10 cellular contexts compared by ENCODE assay signal in genomic region chr5:177470759-177471536, GRCh38. TPM values are rescaled to one million over a fixed set of nuclear protein-coding genes. Genes with fewer than 3 reads are reported as not detected.
DNase-seq lines count a peak whose midpoint lies in the region; ATAC-seq, FAIRE-seq and TF ChIP-seq lines count a peak whose summit lies in the region.
"Had no signal": no experiment of that assay in that cellular context is flagged by ENCODE, and none has a peak within 500 bp of the region (broad histone marks: within the 10 kb centered on the region; RNA-seq: fewer than 3 reads in every experiment).

No MANE protein-coding gene starts in this region.

- no peak for DNase-seq in AG04450 (ENCODE audit: low read depth, low spot score)
- peak; percentile 64 for DNase-seq in bronchial epithelial cell (ENCODE audit: low read depth)
- no peak for DNase-seq in naive B cell
- no peak for DNase-seq in NCI-H524 (lab: John Stamatoyannopoulos, UW)
- DNase-seq in NCI-H146 (lab: John Stamatoyannopoulos, UW) = no peak
- no peak for DNase-seq in dermis blood vessel endothelial cell
- no peak for DNase-seq in activated CD4-positive, alpha-beta T cell treated with anti-CD3 and anti-CD28 coated beads for 48 hours
- DNase-seq: activated B cell treated with CpG ODN at 0.5 μM for 24 hours had no signal

- H3K27ac ChIP-seq in AG04450 (ENCODE audit: low read depth, low read length) (peak overlapping the region; percentile 73), HUES48 (ENCODE audit: low read depth, low read length) (peak overlapping the region; percentile 16)

- H3K4me1 Mint-ChIP-seq in naive B cell = peaks cover 12 to 28% (median 19%) of the 10 kb centered on the region in 3 donors

- TF ChIP-seq CTCF in AG04450 (IDR thresholded peaks at IDR 0.05; ENCODE audit: low read depth, low read length) (no peak), bronchial epithelial cell (IDR thresholded peaks at IDR 0.05; ENCODE audit: insufficient read depth, low read length, severe bottlenecking) (no peak)

- CTCF ChIA-PET in AG04450 (lab: Charles Lee) = interaction anchor here (0.9 to 2.2 kb wide), 8 partner anchors 14 to 101 kb away, joined by 3 to 12 read pairs (median 4); no protein-coding TSS in a partner anchor

- H3K36me3 Mint-ChIP-seq in naive B cell = no peaks in the 10 kb centered on the region

- no peak for FAIRE-seq in bronchial epithelial cell (lab: Jason Lieb, UNC)

- no peak overlapping the region for H3K9ac ChIP-seq in HUES48 (ENCODE audit: low read depth, low read length)

- peak overlapping the region in 5 of 8 donors; percentile 25 to 67 (median 53) for H3K4me3 Mint-ChIP-seq in naive B cell
- H3K4me3 Mint-ChIP-seq: activated B cell treated with CpG ODN at 0.5 μM for 24 hours; dendritic cell treated with granulocyte-macrophage colony-stimulating factor and Interleukin-4, amounts not matched to agents 40 ng/mL and 50 ng/mL, for 4 days had no signal

- peaks cover 0 to 24% (median 16%) of the 10 kb centered on the region in 3 donors for H3K27me3 Mint-ChIP-seq in naive B cell

- POLR2A ChIA-PET in AG04450 (lab: Yijun Ruan, JAX) = interaction anchor here (0.8 to 13.1 kb wide), 8 partner anchors 8 to 81 kb away, joined by 3 to 230 read pairs (median 7); partner anchors contain the start of gene PDLIM7

- H3K9me3 ChIP-seq in AG04450 (ENCODE audit: control insufficient read depth, insufficient read depth, low read length) (peaks cover 9% of the 10 kb centered on the region), HUES48 (ENCODE audit: control insufficient read depth, insufficient read depth, low read length) (no peaks in the 10 kb centered on the region)

- no peaks in the 10 kb centered on the region for H3K27me3 ChIP-seq in AG04450 (ENCODE audit: control insufficient read depth, insufficient read depth, low read length)
- H3K27me3 ChIP-seq in HUES48 (ENCODE audit: control insufficient read depth, insufficient read depth, low read length) = no peaks in the 10 kb centered on the region
- no peaks in the 10 kb centered on the region for H3K27me3 ChIP-seq in bronchial epithelial cell (ENCODE audit: control insufficient read depth, insufficient read depth, low read length)

- H3K4me1 ChIP-seq in HUES48 (ENCODE audit: control insufficient read depth, insufficient read depth, low read length) = peaks cover 43% of the 10 kb centered on the region

- H3K36me3 ChIP-seq in HUES48 (ENCODE audit: control insufficient read depth, insufficient read depth, low read length) = peaks cover 56% of the 10 kb centered on the region
- peaks cover 32% of the 10 kb centered on the region for H3K36me3 ChIP-seq in bronchial epithelial cell (ENCODE audit: control insufficient read depth, insufficient read depth, low read length)

- H3K27ac Mint-ChIP-seq in naive B cell = peak overlapping the region in 1 of 6 donors; percentile 27
- H3K27ac Mint-ChIP-seq: activated B cell treated with CpG ODN at 0.5 μM for 24 hours; dendritic cell treated with granulocyte-macrophage colony-stimulating factor and Interleukin-4, amounts not matched to agents 40 ng/mL and 50 ng/mL, for 4 days had no signal

- H3K4me3 ChIP-seq in AG04450 (ENCODE audit: low read depth, low read length) (peak overlapping the region; percentile 92), HUES48 (ENCODE audit: low read depth, low read length) (peak overlapping the region; percentile 96; the same call in 1 of the 2 replicates), bronchial epithelial cell (ENCODE audit: low read depth, low read length) (no peak overlapping the region)

- H3K9me3 Mint-ChIP-seq in naive B cell = no peaks in the 10 kb centered on the region
- H3K9me3 Mint-ChIP-seq: activated B cell treated with CpG ODN at 0.5 μM for 24 hours; dendritic cell treated with granulocyte-macrophage colony-stimulating factor and Interleukin-4, amounts not matched to agents 40 ng/mL and 50 ng/mL, for 4 days had no signal

- ATAC-seq in naive B cell (ENCODE audit: low read depth in 2 of 2) = no peak

RNA-seq across cellular contexts. Expression of gene DBN1, which starts 2.5 kb away (rescaled TPM):
- polyA plus RNA-seq in AG04450 (2011; rRNA removed) (146 and 164 TPM in 2 replicates), naive B cell (ENCODE audit: low read depth in 6 of 6) (1 to 10 TPM in 1 of 6 donors, under 1 TPM in 3, not detected in 2; 0.31 to 1.9 (median 0.65) TPM)
- 169 and 227 TPM in 2 replicates for polyA minus RNA-seq in AG04450 (2011; rRNA and poly(A)+ RNA removed)
- total RNA-seq in bronchial epithelial cell (58.7 and 71.7 TPM in 2 replicates), dermis blood vessel endothelial cell (147 and 157 TPM in 2 replicates)

RNA-seq across cellular contexts. Expression of gene PRR7, which starts 24.3 kb away (rescaled TPM):
- 1.0 and 1.6 TPM in 2 replicates for polyA plus RNA-seq in AG04450 (2011; rRNA removed)
- 0.28 and 0.43 TPM in 2 replicates for polyA minus RNA-seq in AG04450 (2011; rRNA and poly(A)+ RNA removed)
- total RNA-seq in bronchial epithelial cell = 3.1 and 5.0 TPM in 2 replicates
- 10 to 100 TPM; 16.2 to 39.5 (median 25.7) TPM for polyA plus RNA-seq in naive B cell (ENCODE audit: low read depth in 6 of 6)
- total RNA-seq in dermis blood vessel endothelial cell = 4.5 and 4.8 TPM in 2 replicates

RNA-seq across cellular contexts. Expression of gene PDLIM7, which starts 26.5 kb away (rescaled TPM):
- polyA plus RNA-seq in AG04450 (2011; rRNA removed) = 195 and 268 TPM in 2 replicates
- polyA minus RNA-seq in AG04450 (2011; rRNA and poly(A)+ RNA removed) = 134 and 147 TPM in 2 replicates
- total RNA-seq in bronchial epithelial cell = 19.5 and 26.2 TPM in 2 replicates
- 1 to 10 TPM; 1.5 to 6.0 (median 3.9) TPM for polyA plus RNA-seq in naive B cell (ENCODE audit: low read depth in 6 of 6)
- 38.3 and 73.0 TPM in 2 replicates for total RNA-seq in dermis blood vessel endothelial cell

RNA-seq across cellular contexts. Expression of gene DOK3, which starts 38.7 kb away (rescaled TPM):
- polyA plus RNA-seq in AG04450 (2011; rRNA removed) = 0.50 and 0.96 TPM in 2 replicates
- 0.43 and 2.3 TPM in 2 replicates for polyA minus RNA-seq in AG04450 (2011; rRNA and poly(A)+ RNA removed)
- 0.53 and 1.4 TPM in 2 replicates for total RNA-seq in bronchial epithelial cell
- polyA plus RNA-seq in naive B cell (ENCODE audit: low read depth in 6 of 6) = 10 to 100 TPM; 12.7 to 47.7 (median 38.1) TPM
- total RNA-seq in dermis blood vessel endothelial cell = 2.0 and 4.6 TPM in 2 replicates

RNA-seq across cellular contexts. Expression of gene GRK6, which starts 44.5 kb away (rescaled TPM):
- polyA plus RNA-seq in AG04450 (2011; rRNA removed) = 16.4 and 21.4 TPM in 2 replicates
- 23.7 and 27.5 TPM in 2 replicates for polyA minus RNA-seq in AG04450 (2011; rRNA and poly(A)+ RNA removed)
- 22.9 and 41.1 TPM in 2 replicates for total RNA-seq in bronchial epithelial cell
- polyA plus RNA-seq in naive B cell (ENCODE audit: low read depth in 6 of 6) = 100 to 1,000 TPM in 2 of 6 donors, 10 to 100 TPM in 4; 66.5 to 178 (median 98.1) TPM
- 22.0 and 32.3 TPM in 2 replicates for total RNA-seq in dermis blood vessel endothelial cell
